Comparison of ENCODE assay signal across 1 cellular context in genomic region chr1:51878307-51878615, GRCh38.
TF ChIP-seq lines count a peak whose summit lies in the region.

No MANE protein-coding gene starts in this region.

TF ChIP-seq in HepG2, 621 proteins besides CTCF, POLR2A, EP300 and RAD21 (continues in another document):
- no peak for TF ChIP-seq ZNF460 (CRISPR knock-in tag; IDR thresholded peaks at IDR 0.05; ENCODE audit: borderline replicate concordance)
- no peak; the same call in 1 of the 2 replicates for TF ChIP-seq PITX1 (CRISPR knock-in tag; IDR thresholded peaks at IDR 0.05)
- 0 out of 2 replicates have a peak, but pooled peaks have one; percentile 86 for TF ChIP-seq SRY (CRISPR knock-in tag; IDR thresholded peaks at IDR 0.05)
- no peak for TF ChIP-seq TRIM22 (IDR thresholded peaks at IDR 0.05)
- TF ChIP-seq ZNF230 (CRISPR knock-in tag; IDR thresholded peaks at IDR 0.05): 0 out of 2 replicates have a peak, but pooled peaks have one; percentile 16
- TF ChIP-seq ZNF589 (CRISPR knock-in tag; conservative IDR thresholded peaks at IDR 0.05): no peak
- no peak for TF ChIP-seq ZNF609 (CRISPR knock-in tag; IDR thresholded peaks at IDR 0.05; ENCODE audit: borderline replicate concordance)
- no peak for TF ChIP-seq ZNF691 (CRISPR knock-in tag; IDR thresholded peaks at IDR 0.05; ENCODE audit: borderline replicate concordance, low read depth)
- TF ChIP-seq, protein P1, sequence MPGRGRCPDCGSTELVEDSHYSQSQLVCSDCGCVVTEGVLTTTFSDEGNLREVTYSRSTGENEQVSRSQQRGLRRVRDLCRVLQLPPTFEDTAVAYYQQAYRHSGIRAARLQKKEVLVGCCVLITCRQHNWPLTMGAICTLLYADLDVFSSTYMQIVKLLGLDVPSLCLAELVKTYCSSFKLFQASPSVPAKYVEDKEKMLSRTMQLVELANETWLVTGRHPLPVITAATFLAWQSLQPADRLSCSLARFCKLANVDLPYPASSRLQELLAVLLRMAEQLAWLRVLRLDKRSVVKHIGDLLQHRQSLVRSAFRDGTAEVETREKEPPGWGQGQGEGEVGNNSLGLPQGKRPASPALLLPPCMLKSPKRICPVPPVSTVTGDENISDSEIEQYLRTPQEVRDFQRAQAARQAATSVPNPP (CRISPR knock-in tag; IDR thresholded peaks at IDR 0.05): no peak
- no peak for TF ChIP-seq HHEX (CRISPR knock-in tag; IDR thresholded peaks at IDR 0.05)
- TF ChIP-seq GABPA (IDR thresholded peaks at IDR 0.05; ENCODE audit: low read depth, low read length): no peak
- TF ChIP-seq GABPA (CRISPR knock-in tag; IDR thresholded peaks at IDR 0.05; ENCODE audit: low read depth): no peak
- peak; percentile 28 for TF ChIP-seq ZNF552 (CRISPR knock-in tag; IDR thresholded peaks at IDR 0.05; ENCODE audit: borderline replicate concordance)
- TF ChIP-seq TFAP4 (IDR thresholded peaks at IDR 0.05; ENCODE audit: borderline replicate concordance, low read depth): no peak
- TF ChIP-seq MTF1 (CRISPR knock-in tag; IDR thresholded peaks at IDR 0.05): no peak
- TF ChIP-seq, protein P2, sequence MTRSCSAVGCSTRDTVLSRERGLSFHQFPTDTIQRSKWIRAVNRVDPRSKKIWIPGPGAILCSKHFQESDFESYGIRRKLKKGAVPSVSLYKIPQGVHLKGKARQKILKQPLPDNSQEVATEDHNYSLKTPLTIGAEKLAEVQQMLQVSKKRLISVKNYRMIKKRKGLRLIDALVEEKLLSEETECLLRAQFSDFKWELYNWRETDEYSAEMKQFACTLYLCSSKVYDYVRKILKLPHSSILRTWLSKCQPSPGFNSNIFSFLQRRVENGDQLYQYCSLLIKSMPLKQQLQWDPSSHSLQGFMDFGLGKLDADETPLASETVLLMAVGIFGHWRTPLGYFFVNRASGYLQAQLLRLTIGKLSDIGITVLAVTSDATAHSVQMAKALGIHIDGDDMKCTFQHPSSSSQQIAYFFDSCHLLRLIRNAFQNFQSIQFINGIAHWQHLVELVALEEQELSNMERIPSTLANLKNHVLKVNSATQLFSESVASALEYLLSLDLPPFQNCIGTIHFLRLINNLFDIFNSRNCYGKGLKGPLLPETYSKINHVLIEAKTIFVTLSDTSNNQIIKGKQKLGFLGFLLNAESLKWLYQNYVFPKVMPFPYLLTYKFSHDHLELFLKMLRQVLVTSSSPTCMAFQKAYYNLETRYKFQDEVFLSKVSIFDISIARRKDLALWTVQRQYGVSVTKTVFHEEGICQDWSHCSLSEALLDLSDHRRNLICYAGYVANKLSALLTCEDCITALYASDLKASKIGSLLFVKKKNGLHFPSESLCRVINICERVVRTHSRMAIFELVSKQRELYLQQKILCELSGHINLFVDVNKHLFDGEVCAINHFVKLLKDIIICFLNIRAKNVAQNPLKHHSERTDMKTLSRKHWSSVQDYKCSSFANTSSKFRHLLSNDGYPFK (CRISPR knock-in tag; IDR thresholded peaks at IDR 0.05; ENCODE audit: borderline replicate concordance): no peak
- peak; percentile 83; the same call in 1 of the 2 replicates for TF ChIP-seq ZNF274 (CRISPR knock-in tag; IDR thresholded peaks at IDR 0.05)
- 0 out of 2 replicates have a peak, but pooled peaks have one; percentile 42 for TF ChIP-seq STAT5B (CRISPR knock-in tag; IDR thresholded peaks at IDR 0.05)
- no peak for TF ChIP-seq DRAP1 (CRISPR knock-in tag; IDR thresholded peaks at IDR 0.05)
- TF ChIP-seq ZNF83 (CRISPR knock-in tag; IDR thresholded peaks at IDR 0.05; ENCODE audit: borderline replicate concordance): no peak
- 0 out of 2 replicates have a peak, but pooled peaks have one; percentile 54 for TF ChIP-seq ZFYVE20 (CRISPR knock-in tag; IDR thresholded peaks at IDR 0.05; ENCODE audit: borderline replicate concordance, low read depth)
- TF ChIP-seq NFKBIZ (CRISPR knock-in tag; IDR thresholded peaks at IDR 0.05): peak; percentile 25; the same call in 1 of the 2 replicates
- TF ChIP-seq SMYD3 (CRISPR knock-in tag; IDR thresholded peaks at IDR 0.05): no peak
- TF ChIP-seq ZNF143 (CRISPR knock-in tag; IDR thresholded peaks at IDR 0.05): no peak
- 0 out of 2 replicates have a peak, but pooled peaks have one; percentile 40 for TF ChIP-seq ZNF768 (CRISPR knock-in tag; IDR thresholded peaks at IDR 0.05)
- TF ChIP-seq ZNF232 (CRISPR knock-in tag; IDR thresholded peaks at IDR 0.05; ENCODE audit: borderline replicate concordance): 0 out of 2 replicates have a peak, but pooled peaks have one; percentile 42
- 0 out of 2 replicates have a peak, but pooled peaks have one; percentile 23 for TF ChIP-seq ZNF746 (CRISPR knock-in tag; IDR thresholded peaks at IDR 0.05)
- 0 out of 2 replicates have a peak, but pooled peaks have one; percentile 32 for TF ChIP-seq ZSCAN31 (CRISPR knock-in tag; IDR thresholded peaks at IDR 0.05; ENCODE audit: low read depth)
- no peak for TF ChIP-seq ZNF331 (CRISPR knock-in tag; IDR thresholded peaks at IDR 0.05)
- no peak for TF ChIP-seq ZHX1 (CRISPR knock-in tag; IDR thresholded peaks at IDR 0.05; ENCODE audit: low read depth)
- TF ChIP-seq POGK (CRISPR knock-in tag; conservative IDR thresholded peaks at IDR 0.05): no peak; the same call in 1 of the 2 replicates
- TF ChIP-seq, protein P3, sequence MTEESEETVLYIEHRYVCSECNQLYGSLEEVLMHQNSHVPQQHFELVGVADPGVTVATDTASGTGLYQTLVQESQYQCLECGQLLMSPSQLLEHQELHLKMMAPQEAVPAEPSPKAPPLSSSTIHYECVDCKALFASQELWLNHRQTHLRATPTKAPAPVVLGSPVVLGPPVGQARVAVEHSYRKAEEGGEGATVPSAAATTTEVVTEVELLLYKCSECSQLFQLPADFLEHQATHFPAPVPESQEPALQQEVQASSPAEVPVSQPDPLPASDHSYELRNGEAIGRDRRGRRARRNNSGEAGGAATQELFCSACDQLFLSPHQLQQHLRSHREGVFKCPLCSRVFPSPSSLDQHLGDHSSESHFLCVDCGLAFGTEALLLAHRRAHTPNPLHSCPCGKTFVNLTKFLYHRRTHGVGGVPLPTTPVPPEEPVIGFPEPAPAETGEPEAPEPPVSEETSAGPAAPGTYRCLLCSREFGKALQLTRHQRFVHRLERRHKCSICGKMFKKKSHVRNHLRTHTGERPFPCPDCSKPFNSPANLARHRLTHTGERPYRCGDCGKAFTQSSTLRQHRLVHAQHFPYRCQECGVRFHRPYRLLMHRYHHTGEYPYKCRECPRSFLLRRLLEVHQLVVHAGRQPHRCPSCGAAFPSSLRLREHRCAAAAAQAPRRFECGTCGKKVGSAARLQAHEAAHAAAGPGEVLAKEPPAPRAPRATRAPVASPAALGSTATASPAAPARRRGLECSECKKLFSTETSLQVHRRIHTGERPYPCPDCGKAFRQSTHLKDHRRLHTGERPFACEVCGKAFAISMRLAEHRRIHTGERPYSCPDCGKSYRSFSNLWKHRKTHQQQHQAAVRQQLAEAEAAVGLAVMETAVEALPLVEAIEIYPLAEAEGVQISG (CRISPR knock-in tag; IDR thresholded peaks at IDR 0.05): peak; percentile 10; the same call in 1 of the 2 replicates
- TF ChIP-seq NFRKB (IDR thresholded peaks at IDR 0.05): no peak
- no peak for TF ChIP-seq ZBTB1 (CRISPR knock-in tag; IDR thresholded peaks at IDR 0.05; ENCODE audit: borderline replicate concordance)
- TF ChIP-seq YY1 (IDR thresholded peaks at IDR 0.05; ENCODE audit: insufficient read depth, insufficient replicate concordance, low read depth, low read length): no peak
